In genomic region chr21:33864150-33864549, GRCh38 we compare ENCODE assay signal across 23 cellular contexts.
"Had no signal": no experiment of that assay in that cellular context is flagged by ENCODE, and none has a peak within 500 bp of the region (broad histone marks: within the 10 kb centered on the region; RNA-seq: fewer than 3 reads in every experiment).

No MANE protein-coding gene starts in this region.

- H3K4me3 ChIP-seq: neural progenitor cell, ovary, psoas muscle, right lobe of liver, sigmoid colon, stomach, thoracic aorta, thyroid gland, tibial nerve, upper lobe of left lung, vagina had no signal

- H3K4me1 ChIP-seq: parathyroid adenoma, psoas muscle, right lobe of liver, stomach, tibial nerve, upper lobe of left lung had no signal

- H3K27ac ChIP-seq: neural progenitor cell, ovary, parathyroid adenoma, psoas muscle, right lobe of liver, sigmoid colon, stomach, thoracic aorta, thyroid gland, tibial nerve, upper lobe of left lung, vagina had no signal

- DNase-seq: naive thymus-derived CD4-positive, alpha-beta T cell; natural killer cell; occipital lobe; ovary; right cardiac atrium; right lobe of liver; sigmoid colon; small intestine; stimulated activated CD4-positive, alpha-beta T cell treated with anti-CD3 and anti-CD28 coated beads, Interleukin-12 subunit alpha, Interleukin-12 subunit beta, amount 100 ng/mL, for 4 hours; stimulated activated CD4-positive, alpha-beta T cell treated with anti-CD3 and anti-CD28 coated beads, Interleukin-1b, Interleukin-23, amount 100 ng/mL, for 48 hours; stimulated activated CD4-positive, alpha-beta T cell treated with anti-CD3 and anti-CD28 coated beads, Interleukin-4, amount 100 ng/mL, for 24 hours; stimulated activated naive B cell treated with anti-CD40 and anti-IgM and Interleukin-4, amounts not matched to agents 10 μg/mL and 1 μg/mL and 100 μg/mL, for 72 hours; stimulated activated naive CD4-positive, alpha-beta T cell treated with Interleukin-2 at 50 U/mL for 16 hours; stomach; thyroid gland; trophoblast cell; upper lobe of left lung had no signal

- H3K9me3 ChIP-seq: ovary, psoas muscle, right lobe of liver, sigmoid colon, stomach, thoracic aorta, thyroid gland, tibial nerve, upper lobe of left lung, vagina had no signal

- H3K27me3 ChIP-seq: neural progenitor cell, ovary, right lobe of liver, sigmoid colon, stomach, thyroid gland, tibial nerve, upper lobe of left lung, vagina had no signal

- H3K36me3 ChIP-seq: neural progenitor cell, ovary, right lobe of liver, sigmoid colon, stomach, thoracic aorta, thyroid gland, tibial nerve, upper lobe of left lung, vagina had no signal
